In genomic region chr2:119240311-119241204, GRCh38 we compare ENCODE assay signal across 1 cellular context.
TF ChIP-seq lines count a peak whose summit lies in the region.

No MANE protein-coding gene starts in this region.

TF ChIP-seq in HepG2, 621 proteins besides CTCF, POLR2A, EP300 and RAD21 (continued from another document and continues in another):
- TF ChIP-seq FOXP1 (IDR thresholded peaks at IDR 0.05), result no peak
- TF ChIP-seq FOXP1 (CRISPR knock-in tag; IDR thresholded peaks at IDR 0.05), result no peak
- TF ChIP-seq ZNF644 (CRISPR knock-in tag; IDR thresholded peaks at IDR 0.05; ENCODE audit: low read depth), result no peak
- TF ChIP-seq ZNF530 (CRISPR knock-in tag; IDR thresholded peaks at IDR 0.05; ENCODE audit: low read depth), result no peak
- no peak for TF ChIP-seq EHMT2 (IDR thresholded peaks at IDR 0.05; ENCODE audit: borderline replicate concordance, low read depth, low read length)
- TF ChIP-seq DZIP1 (CRISPR knock-in tag; IDR thresholded peaks at IDR 0.05), result 0 out of 2 replicates have a peak, but pooled peaks have one; percentile 63
- TF ChIP-seq ZNF773 (CRISPR knock-in tag; IDR thresholded peaks at IDR 0.05; ENCODE audit: borderline replicate concordance), result no peak
- TF ChIP-seq SRF (IDR thresholded peaks at IDR 0.05; ENCODE audit: low read depth, low read length), result no peak
- TF ChIP-seq ZNF318 (CRISPR knock-in tag; IDR thresholded peaks at IDR 0.05), result no peak
- TF ChIP-seq GTF2F1 (IDR thresholded peaks at IDR 0.05; ENCODE audit: low read length), result no peak
- TF ChIP-seq ETV6 (CRISPR knock-in tag; conservative IDR thresholded peaks at IDR 0.05), result no peak
- TF ChIP-seq ZNF235 (CRISPR knock-in tag; IDR thresholded peaks at IDR 0.05; ENCODE audit: borderline replicate concordance), result no peak
- peak; percentile 22; the same call in 1 of the 2 replicates for TF ChIP-seq RXRA (CRISPR knock-in tag; IDR thresholded peaks at IDR 0.05)
- no peak for TF ChIP-seq ZNF432 (CRISPR knock-in tag; IDR thresholded peaks at IDR 0.05; ENCODE audit: borderline replicate concordance)
- no peak for TF ChIP-seq GLI4 (CRISPR knock-in tag; IDR thresholded peaks at IDR 0.05; ENCODE audit: borderline replicate concordance)
- TF ChIP-seq ZNF543 (CRISPR knock-in tag; IDR thresholded peaks at IDR 0.05), result no peak
- TF ChIP-seq ZNF33B (CRISPR knock-in tag; IDR thresholded peaks at IDR 0.05), result no peak
- TF ChIP-seq NRL (CRISPR knock-in tag; IDR thresholded peaks at IDR 0.05; ENCODE audit: borderline replicate concordance), result 0 out of 2 replicates have a peak, but pooled peaks have one; percentile 34
- no peak for TF ChIP-seq HHEX (CRISPR knock-in tag; IDR thresholded peaks at IDR 0.05)
- TF ChIP-seq ATF6 (CRISPR knock-in tag; conservative IDR thresholded peaks at IDR 0.05), result no peak
- 0 out of 2 replicates have a peak, but pooled peaks have one; percentile 20 for TF ChIP-seq ZFX (CRISPR knock-in tag; IDR thresholded peaks at IDR 0.05; ENCODE audit: low read depth)
- no peak for TF ChIP-seq ZXDC (CRISPR knock-in tag; IDR thresholded peaks at IDR 0.05)
- peak; percentile 60 for TF ChIP-seq ZNF687 (CRISPR knock-in tag; IDR thresholded peaks at IDR 0.05)
- TF ChIP-seq ZNF160 (CRISPR knock-in tag; IDR thresholded peaks at IDR 0.05), result no peak
- no peak for TF ChIP-seq NONO (IDR thresholded peaks at IDR 0.05)
- no peak for TF ChIP-seq NONO (CRISPR knock-in tag; conservative IDR thresholded peaks at IDR 0.05)
- no peak for TF ChIP-seq HMGA1 (CRISPR knock-in tag; conservative IDR thresholded peaks at IDR 0.05)
- no peak; the same call in 1 of the 2 replicates for TF ChIP-seq MTA1 (CRISPR knock-in tag; IDR thresholded peaks at IDR 0.05; ENCODE audit: borderline replicate concordance)
- TF ChIP-seq CBX5 (CRISPR knock-in tag; IDR thresholded peaks at IDR 0.05; ENCODE audit: borderline replicate concordance), result no peak
- no peak for TF ChIP-seq ZNF564 (CRISPR knock-in tag; IDR thresholded peaks at IDR 0.05)
- TF ChIP-seq ZNF891 (CRISPR knock-in tag; IDR thresholded peaks at IDR 0.05), result peak; percentile 65; the same call in 1 of the 2 replicates
- TF ChIP-seq PRMT3 (CRISPR knock-in tag; IDR thresholded peaks at IDR 0.05; ENCODE audit: borderline replicate concordance, low read depth), result no peak
- TF ChIP-seq ZNF430 (CRISPR knock-in tag; IDR thresholded peaks at IDR 0.05), result no peak
- TF ChIP-seq ZNF207 (IDR thresholded peaks at IDR 0.05; ENCODE audit: borderline replicate concordance), result no peak
- no peak for TF ChIP-seq ZNF101 (CRISPR knock-in tag; IDR thresholded peaks at IDR 0.05; ENCODE audit: borderline replicate concordance, low read depth)
- TF ChIP-seq ZNF280B (CRISPR knock-in tag; IDR thresholded peaks at IDR 0.05; ENCODE audit: borderline replicate concordance), result 0 out of 2 replicates have a peak, but pooled peaks have one; percentile 29
- no peak for TF ChIP-seq MXD4 (CRISPR knock-in tag; IDR thresholded peaks at IDR 0.05)
- TF ChIP-seq KLF12 (CRISPR knock-in tag; IDR thresholded peaks at IDR 0.05; ENCODE audit: borderline replicate concordance), result no peak
- TF ChIP-seq U2AF2 (IDR thresholded peaks at IDR 0.05; ENCODE audit: low read depth, low read length), result no peak
- TF ChIP-seq CBX2 (IDR thresholded peaks at IDR 0.05; ENCODE audit: low read depth, low read length), result no peak
- TF ChIP-seq CBX2 (CRISPR knock-in tag; IDR thresholded peaks at IDR 0.05; ENCODE audit: low read depth), result no peak
- no peak for TF ChIP-seq CREBL2 (CRISPR knock-in tag; IDR thresholded peaks at IDR 0.05; ENCODE audit: borderline replicate concordance)
